In the genomic region with DNA sequence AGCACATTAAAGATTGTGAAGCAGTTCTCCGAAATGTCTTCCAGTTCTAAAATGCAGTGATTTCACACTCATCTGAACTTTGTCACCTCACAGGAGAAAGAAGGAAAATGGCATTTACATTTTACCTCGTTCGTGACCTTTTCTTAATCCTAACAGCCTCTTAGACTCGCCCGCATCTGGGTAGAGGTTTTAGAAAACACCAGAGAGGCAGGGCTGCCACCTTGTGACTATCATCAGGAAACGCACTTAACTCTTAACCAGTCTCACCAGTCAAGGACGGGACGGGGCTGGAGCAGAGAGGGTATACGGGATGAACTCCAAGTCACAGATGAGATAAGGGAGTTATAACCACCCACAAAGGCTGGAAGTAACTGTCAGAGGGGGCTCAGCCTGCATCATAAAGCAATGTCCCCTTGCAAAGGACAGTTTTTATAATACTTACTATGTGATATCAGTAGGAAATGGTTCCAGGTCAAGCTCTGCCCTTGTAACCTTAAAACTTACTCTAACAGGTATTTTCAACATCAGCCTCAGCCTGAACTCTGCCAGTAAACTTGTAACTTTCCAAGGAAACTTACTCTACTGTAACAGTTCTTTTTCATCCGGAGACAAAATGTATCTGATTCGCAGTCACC, we compare ENCODE assay signal across 8 cellular contexts. TPM values are rescaled to one million over a fixed set of nuclear protein-coding genes. Genes with fewer than 3 reads are reported as not detected.
DNase-seq lines count a peak whose midpoint lies in the region; ATAC-seq and TF ChIP-seq lines count a peak whose summit lies in the region.

No MANE protein-coding gene starts in this region.

- DNase-seq in Calu3 = peak; percentile 72
- DNase-seq in Jurkat, Clone E6-1 (ENCODE audit: low read depth, low spot score) = peak; percentile 54
- DNase-seq in OCI-LY7 (ENCODE audit: low spot score) = peak; percentile 72
- peak; percentile 50 to 61 for DNase-seq in activated T-cell treated with anti-CD3 and anti-CD28 coated beads, Interleukin-2, amount 50 U/mL, for 72 hours
- peak; percentile 10 for DNase-seq in glomerular endothelial cell (ENCODE audit: extremely low read depth, low read depth, low spot score)
- no peak for DNase-seq in spleen
- no peak for DNase-seq in omental fat pad (ENCODE audit: low spot score)

- H3K4me3 ChIP-seq in Jurkat, Clone E6-1 (ENCODE audit: low read length) = no peak overlapping the region
- H3K4me3 ChIP-seq in OCI-LY7 (ENCODE audit: low read depth, low read length, poor library complexity, severe bottlenecking) (no peak overlapping the region), spleen (no peak overlapping the region)

- no peaks in the 10 kb centered on the region for H3K9me3 ChIP-seq in OCI-LY7 (ENCODE audit: low read length)
- no peaks in the 10 kb centered on the region for H3K9me3 ChIP-seq in spleen

- H3K27me3 Mint-ChIP-seq in Calu3 (ENCODE audit: unreplicated experiment) = peaks cover 40% of the 10 kb centered on the region
- H3K27me3 Mint-ChIP-seq in activated T-cell treated with anti-CD3 and anti-CD28 coated beads, Interleukin-2, amount 50 U/mL, for 72 hours (ENCODE audit: low read depth) = peaks cover 85% of the 10 kb centered on the region

- TF ChIP-seq CTCF in Calu3 (IDR thresholded peaks at IDR 0.05; ENCODE audit: unreplicated experiment) = peak; percentile 65
- peak; percentile 88 for TF ChIP-seq CTCF in OCI-LY7 (conservative IDR thresholded peaks at IDR 0.05; ENCODE audit: low read length)
- TF ChIP-seq CTCF in spleen (IDR thresholded peaks at IDR 0.05 in 8 of 11, conservative IDR thresholded peaks at IDR 0.05 in 3 of 11) = peak in 6 of 11 experiments; percentile 24 to 48 (median 41)
- TF ChIP-seq CTCF in omental fat pad (IDR thresholded peaks at IDR 0.05) = no peak

- peaks cover 0 to 60% (median 0%) of the 10 kb centered on the region in 7 donors for H3K27me3 ChIP-seq in spleen (replicated peaks in 1 of 7)

- no peak overlapping the region for H2AFZ ChIP-seq in OCI-LY7 (ENCODE audit: low read length)

- no peak overlapping the region for H3K27ac Mint-ChIP-seq in Calu3 (ENCODE audit: unreplicated experiment)
- H3K27ac Mint-ChIP-seq in activated T-cell treated with anti-CD3 and anti-CD28 coated beads, Interleukin-2, amount 50 U/mL, for 72 hours = no peak overlapping the region

- TF ChIP-seq POLR2A in spleen (IDR thresholded peaks at IDR 0.05) = no peak

- BruUV-seq in Calu3 (replicated peaks; lab: Mats Ljungman, UMichigan) (no TSS peak), OCI-LY7 (replicated peaks; lab: Mats Ljungman, UMichigan) (no TSS peak)

- 18 to 20% (median 19%) methylated on average over 11 of the region's 11 CpGs for WGBS in spleen, 5 donors

- H3K9me3 Mint-ChIP-seq in Calu3 (ENCODE audit: low read depth, unreplicated experiment) = no peaks in the 10 kb centered on the region
- H3K9me3 Mint-ChIP-seq in activated T-cell treated with anti-CD3 and anti-CD28 coated beads, Interleukin-2, amount 50 U/mL, for 72 hours = no peaks in the 10 kb centered on the region

- H3K4me1 Mint-ChIP-seq in Calu3 (ENCODE audit: low read depth, unreplicated experiment) = peaks cover 22% of the 10 kb centered on the region
- peaks cover 2% of the 10 kb centered on the region for H3K4me1 Mint-ChIP-seq in activated T-cell treated with anti-CD3 and anti-CD28 coated beads, Interleukin-2, amount 50 U/mL, for 72 hours (ENCODE audit: low read depth)

- H3K4me3 Mint-ChIP-seq in Calu3 (ENCODE audit: low read depth, unreplicated experiment) = no peak overlapping the region
- H3K4me3 Mint-ChIP-seq in activated T-cell treated with anti-CD3 and anti-CD28 coated beads, Interleukin-2, amount 50 U/mL, for 72 hours = no peak overlapping the region

- H3K36me3 Mint-ChIP-seq in Calu3 (ENCODE audit: insufficient read depth, unreplicated experiment) = no peaks in the 10 kb centered on the region
- no peaks in the 10 kb centered on the region for H3K36me3 Mint-ChIP-seq in activated T-cell treated with anti-CD3 and anti-CD28 coated beads, Interleukin-2, amount 50 U/mL, for 72 hours (ENCODE audit: insufficient read depth in 2 of 2)

- peaks cover 13% of the 10 kb centered on the region for H3K4me1 ChIP-seq in OCI-LY7 (ENCODE audit: insufficient read depth, low read length, poor library complexity, severe bottlenecking)
- peaks cover 0 to 52% (median 11%) of the 10 kb centered on the region in 6 donors for H3K4me1 ChIP-seq in spleen

- H3K9me2 ChIP-seq in OCI-LY7 (ENCODE audit: insufficient read depth, low read length) = no peaks in the 10 kb centered on the region

- no peaks in the 10 kb centered on the region for H3K79me2 ChIP-seq in OCI-LY7 (ENCODE audit: insufficient read depth, low read depth, low read length)

- H3K36me3 ChIP-seq in OCI-LY7 (ENCODE audit: insufficient read depth, low read length) (no peaks in the 10 kb centered on the region), spleen (no peaks in the 10 kb centered on the region)

- H4K20me1 ChIP-seq in OCI-LY7 (ENCODE audit: insufficient read depth, low read length) = no peaks in the 10 kb centered on the region

- POLR2A ChIA-PET in OCI-LY7 (lab: Charles Lee) = no interaction called here

- intact Hi-C loops in Calu3 (cut with micrococcal nuclease; ENCODE audit: unreplicated experiment) (loop anchor here (1.0 to 5.0 kb wide), 4 partner anchors 39 to 149 kb away; no protein-coding TSS in a partner anchor), OCI-LY7 (cut with micrococcal nuclease; ENCODE audit: unreplicated experiment) (loop anchor here (1.0 to 5.0 kb wide), 2 partner anchors 40 to 104 kb away; no protein-coding TSS in a partner anchor), spleen (cut with DNase I; ENCODE audit: low total_unique reads) (no loop called here)

- CTCF ChIA-PET in Calu3 (lab: Charles Lee) (interaction anchor here (1.2 to 2.2 kb wide), 2 partner anchors 40 to 48 kb away, joined by 5 to 16 read pairs; no protein-coding TSS in a partner anchor), OCI-LY7 (lab: Charles Lee; ENCODE audit: unreplicated experiment) (no interaction called here)

- H3K27ac ChIP-seq in OCI-LY7 (ENCODE audit: low read depth, low read length, poor library complexity, severe bottlenecking) (no peak overlapping the region), spleen (peak overlapping the region in 5 of 8 donors; percentile 50 to 80 (median 65))

- peak; percentile 78 to 88 for ATAC-seq in activated T-cell treated with anti-CD3 and anti-CD28 coated beads, Interleukin-2, amount 50 U/mL, for 72 hours (replicated peaks in 1 of 2)
- ATAC-seq in HG02642 (IDR thresholded peaks at IDR 0.05; ENCODE audit: poor library complexity, unreplicated experiment) = no peak
- no peak for ATAC-seq in omental fat pad (ENCODE audit: low FRiP score)

- H3K4me2 ChIP-seq in OCI-LY7 (ENCODE audit: low read length) = no peak overlapping the region

RNA-seq across cellular contexts. Expression of gene CEACAM6, which starts 8.6 kb away (rescaled TPM):
- total RNA-seq in Calu3 (2022) (44.5 and 98.9 TPM in 2 replicates), OCI-LY7 (2022) (not detected in 2 replicates), glomerular endothelial cell (not detected in 2 replicates), spleen (10 to 100 TPM in 1 of 7 donors, 1 to 10 TPM in 5, under 1 TPM in 1; 0.88 to 14.8 (median 2.4) TPM), omental fat pad (under 1 TPM in 1 of 4 donors, not detected in 3; 0.19 TPM)
- polyA plus RNA-seq in Jurkat, Clone E6-1 (2012; ENCODE audit: insufficient read depth, insufficient read length) = not detected
- total RNA-seq in OCI-LY7 (2014; rRNA removed; shearing (Covaris generic)) = not detected in 2 replicates
- not detected for total RNA-seq in activated T-cell treated with anti-CD3 and anti-CD28 coated beads, Interleukin-2, amount 50 U/mL, for 72 hours
- under 1 TPM; 0.27 to 0.48 (median 0.45) TPM for polyA plus RNA-seq in spleen

RNA-seq across cellular contexts. Expression of gene CEACAM5, which starts 38.3 kb away (rescaled TPM):
- 1.1 and 3.4 TPM in 2 replicates for total RNA-seq in Calu3 (2022)
- not detected for polyA plus RNA-seq in Jurkat, Clone E6-1 (2012; ENCODE audit: insufficient read depth, insufficient read length)
- total RNA-seq in OCI-LY7 (2014; rRNA removed; shearing (Covaris generic)) = not detected in 2 replicates
- total RNA-seq in OCI-LY7 (2022) = not detected in 2 replicates
- total RNA-seq in activated T-cell treated with anti-CD3 and anti-CD28 coated beads, Interleukin-2, amount 50 U/mL, for 72 hours = not detected
- total RNA-seq in glomerular endothelial cell = not detected in 2 replicates
- total RNA-seq in spleen = under 1 TPM in 1 of 7 donors, not detected in 6; 0.60 TPM
- under 1 TPM in 1 of 3 donors, not detected in 2; 0.61 TPM for polyA plus RNA-seq in spleen
- not detected for total RNA-seq in omental fat pad

RNA-seq across cellular contexts. Expression of gene CEACAM3, which starts 49.7 kb away (rescaled TPM):
- total RNA-seq in Calu3 (2022) = not detected in 2 replicates
- polyA plus RNA-seq in Jurkat, Clone E6-1 (2012; ENCODE audit: insufficient read depth, insufficient read length) = not detected
- not detected in 2 replicates for total RNA-seq in OCI-LY7 (2014; rRNA removed; shearing (Covaris generic))
- not detected in 2 replicates for total RNA-seq in OCI-LY7 (2022)
- not detected for total RNA-seq in activated T-cell treated with anti-CD3 and anti-CD28 coated beads, Interleukin-2, amount 50 U/mL, for 72 hours
- not detected in 2 replicates for total RNA-seq in glomerular endothelial cell
- total RNA-seq in spleen = 10 to 100 TPM in 5 of 7 donors, 1 to 10 TPM in 2; 3.8 to 31.9 (median 13.5) TPM
- polyA plus RNA-seq in spleen = 1 to 10 TPM in 2 of 3 donors, under 1 TPM in 1; 0.55 to 4.0 (median 1.6) TPM
- 10 to 100 TPM in 1 of 4 donors, not detected in 3; 20.3 TPM for total RNA-seq in omental fat pad

RNA-seq across cellular contexts. Expression of gene CEACAM7, which starts 58.6 kb away (rescaled TPM):
- 5.9 and 9.0 TPM in 2 replicates for total RNA-seq in Calu3 (2022)
- not detected for polyA plus RNA-seq in Jurkat, Clone E6-1 (2012; ENCODE audit: insufficient read depth, insufficient read length)
- not detected in 2 replicates for total RNA-seq in OCI-LY7 (2014; rRNA removed; shearing (Covaris generic))
- not detected in 2 replicates for total RNA-seq in OCI-LY7 (2022)
- total RNA-seq in activated T-cell treated with anti-CD3 and anti-CD28 coated beads, Interleukin-2, amount 50 U/mL, for 72 hours = not detected
- not detected in 2 replicates for total RNA-seq in glomerular endothelial cell
- total RNA-seq in spleen = not detected
- polyA plus RNA-seq in spleen = under 1 TPM in 1 of 3 donors, not detected in 2; 0.13 TPM
- total RNA-seq in omental fat pad = not detected

Comparison
In these comparisons a context has a peak if more than half of its experiments do, and no peak if none do; other contexts are left out.
1. DNase-seq: peak in Calu3 (single experiment), Jurkat, Clone E6-1 (single experiment), OCI-LY7 (single experiment), activated T-cell treated with anti-CD3 and anti-CD28 coated beads, Interleukin-2, amount 50 U/mL, for 72 hours (2 of 2) and glomerular endothelial cell (single experiment); none in spleen (single experiment) and omental fat pad (single experiment).
2. CTCF ChIP-seq: peak in Calu3 (single experiment), OCI-LY7 (single experiment) and spleen (6 of 11); none in omental fat pad (0 of 3).
3. ATAC-seq: peak in activated T-cell treated with anti-CD3 and anti-CD28 coated beads, Interleukin-2, amount 50 U/mL, for 72 hours (2 of 2); none in HG02642 (single experiment) and omental fat pad (single experiment).